In genomic region chr1:204871405-204872037, GRCh38 we compare ENCODE assay signal across 1 cellular context.
TF ChIP-seq lines count a peak whose summit lies in the region.

No MANE protein-coding gene starts in this region.

TF ChIP-seq in K562, 482 proteins besides CTCF, POLR2A, EP300 and RAD21:
- TF ChIP-seq DDX20 (tag; IDR thresholded peaks at IDR 0.05; ENCODE audit: low read depth) (no peak), HNRNPUL1 (IDR thresholded peaks at IDR 0.05; ENCODE audit: low read length) (no peak), ZC3H11A (IDR thresholded peaks at IDR 0.05; ENCODE audit: low read depth, low read length) (no peak), ZBED1 (IDR thresholded peaks at IDR 0.05) (no peak), RFX7 (CRISPR knock-in tag; IDR thresholded peaks at IDR 0.05) (no peak), MAFF (IDR thresholded peaks at IDR 0.05; ENCODE audit: low read length) (no peak), ZNF318 (IDR thresholded peaks at IDR 0.05; ENCODE audit: borderline replicate concordance in 1 of 2, low read depth in 1 of 2) (no peak), FOS (IDR thresholded peaks at IDR 0.05; ENCODE audit: extremely low read depth, insufficient read length) (no peak), SLC30A9 (CRISPR knock-in tag; IDR thresholded peaks at IDR 0.05) (no peak), ARID3A (IDR thresholded peaks at IDR 0.05; ENCODE audit: borderline replicate concordance, low read depth, low read length) (no peak), SNAPC5 (CRISPR knock-in tag; IDR thresholded peaks at IDR 0.05) (no peak), STAG1 (CRISPR knock-in tag; IDR thresholded peaks at IDR 0.05; ENCODE audit: borderline replicate concordance) (no peak), GABPA (tag; conservative IDR thresholded peaks at IDR 0.05; ENCODE audit: low read depth) (no peak), XRCC3 (IDR thresholded peaks at IDR 0.05) (no peak), SMARCC2 (IDR thresholded peaks at IDR 0.05; ENCODE audit: low read depth) (no peak)
- TF ChIP-seq, protein P1, sequence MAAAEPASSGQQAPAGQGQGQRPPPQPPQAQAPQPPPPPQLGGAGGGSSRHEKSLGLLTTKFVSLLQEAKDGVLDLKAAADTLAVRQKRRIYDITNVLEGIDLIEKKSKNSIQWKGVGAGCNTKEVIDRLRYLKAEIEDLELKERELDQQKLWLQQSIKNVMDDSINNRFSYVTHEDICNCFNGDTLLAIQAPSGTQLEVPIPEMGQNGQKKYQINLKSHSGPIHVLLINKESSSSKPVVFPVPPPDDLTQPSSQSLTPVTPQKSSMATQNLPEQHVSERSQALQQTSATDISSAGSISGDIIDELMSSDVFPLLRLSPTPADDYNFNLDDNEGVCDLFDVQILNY (CRISPR knock-in tag; IDR thresholded peaks at IDR 0.05) = no peak
- TF ChIP-seq, protein P2, sequence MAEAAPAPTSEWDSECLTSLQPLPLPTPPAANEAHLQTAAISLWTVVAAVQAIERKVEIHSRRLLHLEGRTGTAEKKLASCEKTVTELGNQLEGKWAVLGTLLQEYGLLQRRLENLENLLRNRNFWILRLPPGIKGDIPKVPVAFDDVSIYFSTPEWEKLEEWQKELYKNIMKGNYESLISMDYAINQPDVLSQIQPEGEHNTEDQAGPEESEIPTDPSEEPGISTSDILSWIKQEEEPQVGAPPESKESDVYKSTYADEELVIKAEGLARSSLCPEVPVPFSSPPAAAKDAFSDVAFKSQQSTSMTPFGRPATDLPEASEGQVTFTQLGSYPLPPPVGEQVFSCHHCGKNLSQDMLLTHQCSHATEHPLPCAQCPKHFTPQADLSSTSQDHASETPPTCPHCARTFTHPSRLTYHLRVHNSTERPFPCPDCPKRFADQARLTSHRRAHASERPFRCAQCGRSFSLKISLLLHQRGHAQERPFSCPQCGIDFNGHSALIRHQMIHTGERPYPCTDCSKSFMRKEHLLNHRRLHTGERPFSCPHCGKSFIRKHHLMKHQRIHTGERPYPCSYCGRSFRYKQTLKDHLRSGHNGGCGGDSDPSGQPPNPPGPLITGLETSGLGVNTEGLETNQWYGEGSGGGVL (CRISPR knock-in tag; IDR thresholded peaks at IDR 0.05) = no peak
